15 cellular contexts compared by ENCODE assay signal in genomic region chr1:53729536-53730485, GRCh38. TPM values are rescaled to one million over a fixed set of nuclear protein-coding genes. Genes with fewer than 3 reads are reported as not detected.
"Had no signal": no experiment of that assay in that cellular context is flagged by ENCODE, and none has a peak within 500 bp of the region (broad histone marks: within the 10 kb centered on the region; RNA-seq: fewer than 3 reads in every experiment).

No MANE protein-coding gene starts in this region.

- H3K4me3 ChIP-seq: breast epithelium, gastroesophageal sphincter, lower lobe of right lung, prostate gland, sigmoid colon had no signal

- H3K27me3 ChIP-seq: breast epithelium had no signal

- H3K36me3 ChIP-seq: breast epithelium, gastroesophageal sphincter, lower lobe of right lung, neutrophil, prostate gland, sigmoid colon had no signal

- H3K4me1 ChIP-seq: breast epithelium, gastroesophageal sphincter, lower lobe of right lung, prostate gland, sigmoid colon had no signal

- H3K27ac ChIP-seq: gastroesophageal sphincter, lower lobe of right lung, neutrophil, sigmoid colon had no signal

- H3K9me3 ChIP-seq: breast epithelium, gastroesophageal sphincter, lower lobe of right lung, neutrophil, prostate gland, sigmoid colon had no signal

- DNase-seq: activated T-cell treated with anti-CD3 and anti-CD28 coated beads, Interleukin-2, amount 50 U/mL, for 1 hour; amygdala; kidney glomerular epithelial cell; lower lobe of right lung; midbrain; naive B cell; sigmoid colon; stimulated activated CD4-positive, alpha-beta T cell treated with anti-CD3 and anti-CD28 coated beads, Interleukin-2, amount 100 ng/mL, for 48 hours; stimulated activated naive CD4-positive, alpha-beta T cell treated with Interleukin-2 at 50 U/mL for 16 hours; T-helper 2 cell; trophoblast cell had no signal

RNA-seq across cellular contexts. Expression of gene GLIS1, which starts 9.2 kb away (rescaled TPM):
- total RNA-seq: lower lobe of right lung had no signal
